ENCODE assay signal across 1 cellular context in the genomic region with DNA sequence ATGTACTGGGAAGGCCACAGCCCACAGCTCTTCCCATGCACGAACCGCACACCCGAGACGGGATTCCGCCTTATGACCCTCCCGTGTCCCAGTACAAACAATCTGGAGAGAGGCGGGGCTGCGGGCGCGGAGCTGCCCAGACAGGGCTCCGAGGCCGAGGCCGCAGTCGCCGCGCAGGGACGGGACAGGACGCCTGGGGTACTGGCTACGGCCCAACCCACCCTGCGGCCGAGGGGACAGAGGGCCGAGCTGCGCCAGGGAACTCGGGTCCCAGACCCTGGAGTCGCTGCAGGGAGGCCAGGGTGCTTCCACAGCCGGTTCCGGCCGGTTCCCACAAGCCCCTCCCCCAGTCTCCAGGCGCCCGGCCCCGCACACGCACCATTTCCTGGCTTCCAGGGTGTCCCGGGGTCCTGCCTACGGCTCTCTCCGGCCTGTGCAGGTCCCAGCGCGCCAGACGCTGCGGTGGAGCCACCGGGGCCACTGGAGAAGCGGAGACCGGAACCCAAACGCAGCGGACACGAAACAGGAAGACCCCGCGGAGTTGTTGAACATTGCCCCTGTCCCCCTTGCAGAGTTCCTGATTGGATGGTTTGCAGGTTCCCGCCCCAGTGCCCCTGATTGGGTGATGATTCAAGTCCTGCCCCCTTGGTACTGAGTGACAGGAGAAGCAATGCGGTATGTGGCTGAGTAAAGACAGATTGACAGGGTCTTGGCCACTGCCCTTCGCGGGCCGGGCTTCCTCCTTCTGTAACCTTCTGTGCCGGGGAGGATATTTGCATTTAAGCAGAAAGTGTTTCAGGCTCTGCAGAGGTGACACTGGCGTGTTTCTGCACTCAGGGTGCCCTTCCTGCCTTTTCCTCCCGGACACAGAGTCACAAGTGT.
TF ChIP-seq lines count a peak whose summit lies in the region.

TSS of gene ZNF564 (minus strand) at position 532 of the 882 bp plus-strand sequence. CDS start at position 382, 150 bp downstream.

TF ChIP-seq in HEK293, 187 proteins besides CTCF, POLR2A, EP300 and RAD21 (continued from another document):
- TF ChIP-seq ZNF18 (tag by site-specific recombination; IDR thresholded peaks at IDR 0.05) (no peak), ZNF571 (tag by site-specific recombination; IDR thresholded peaks at IDR 0.05) (no peak), ZNF501 (tag by site-specific recombination; IDR thresholded peaks at IDR 0.05) (peak; percentile 80), ZNF174 (tag by site-specific recombination; IDR thresholded peaks at IDR 0.05) (no peak), ZNF335 (tag by site-specific recombination; conservative IDR thresholded peaks at IDR 0.05) (peak; percentile 93), GFI1B (tag by site-specific recombination; IDR thresholded peaks at IDR 0.05) (peak; percentile 16; the same call in 1 of the 2 replicates), ZBTB48 (tag by site-specific recombination; IDR thresholded peaks at IDR 0.05) (peak; percentile 93), SP2 (tag by site-specific recombination; IDR thresholded peaks at IDR 0.05) (peak; percentile 96), ZNF791 (tag by site-specific recombination; IDR thresholded peaks at IDR 0.05) (no peak), INSM2 (tag by site-specific recombination; IDR thresholded peaks at IDR 0.05) (0 out of 2 replicates have a peak, but pooled peaks have one; percentile 62), GLIS2 (tag by site-specific recombination; IDR thresholded peaks at IDR 0.05) (peak; percentile 94), ZBTB7A (tag by site-specific recombination; IDR thresholded peaks at IDR 0.05; ENCODE audit: low read depth) (peak; percentile 97), KLF7 (tag by site-specific recombination; IDR thresholded peaks at IDR 0.05; ENCODE audit: borderline replicate concordance) (peak; percentile 16; the same call in 1 of the 2 replicates), YY2 (tag by site-specific recombination; IDR thresholded peaks at IDR 0.05) (0 out of 2 replicates have a peak, but pooled peaks have one; percentile 27), SP3 (tag by site-specific recombination; IDR thresholded peaks at IDR 0.05) (peak; percentile 91), ZNF266 (tag by site-specific recombination; IDR thresholded peaks at IDR 0.05; ENCODE audit: low read depth) (no peak), SP7 (tag by site-specific recombination; IDR thresholded peaks at IDR 0.05) (no peak; the same call in none of the 2 replicates), BCL11B (tag by site-specific recombination; IDR thresholded peaks at IDR 0.05; ENCODE audit: low read depth) (no peak), ZNF585B (tag by site-specific recombination; IDR thresholded peaks at IDR 0.05) (no peak)
- TF ChIP-seq, protein P1, sequence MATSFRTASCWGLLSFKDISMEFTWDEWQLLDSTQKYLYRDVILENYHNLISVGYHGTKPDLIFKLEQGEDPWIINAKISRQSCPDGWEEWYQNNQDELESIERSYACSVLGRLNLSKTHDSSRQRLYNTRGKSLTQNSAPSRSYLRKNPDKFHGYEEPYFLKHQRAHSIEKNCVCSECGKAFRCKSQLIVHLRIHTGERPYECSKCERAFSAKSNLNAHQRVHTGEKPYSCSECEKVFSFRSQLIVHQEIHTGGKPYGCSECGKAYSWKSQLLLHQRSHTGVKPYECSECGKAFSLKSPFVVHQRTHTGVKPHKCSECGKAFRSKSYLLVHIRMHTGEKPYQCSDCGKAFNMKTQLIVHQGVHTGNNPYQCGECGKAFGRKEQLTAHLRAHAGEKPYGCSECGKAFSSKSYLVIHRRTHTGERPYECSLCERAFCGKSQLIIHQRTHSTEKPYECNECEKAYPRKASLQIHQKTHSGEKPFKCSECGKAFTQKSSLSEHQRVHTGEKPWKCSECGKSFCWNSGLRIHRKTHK (tag by site-specific recombination; IDR thresholded peaks at IDR 0.05) = no peak
- TF ChIP-seq, protein P2, sequence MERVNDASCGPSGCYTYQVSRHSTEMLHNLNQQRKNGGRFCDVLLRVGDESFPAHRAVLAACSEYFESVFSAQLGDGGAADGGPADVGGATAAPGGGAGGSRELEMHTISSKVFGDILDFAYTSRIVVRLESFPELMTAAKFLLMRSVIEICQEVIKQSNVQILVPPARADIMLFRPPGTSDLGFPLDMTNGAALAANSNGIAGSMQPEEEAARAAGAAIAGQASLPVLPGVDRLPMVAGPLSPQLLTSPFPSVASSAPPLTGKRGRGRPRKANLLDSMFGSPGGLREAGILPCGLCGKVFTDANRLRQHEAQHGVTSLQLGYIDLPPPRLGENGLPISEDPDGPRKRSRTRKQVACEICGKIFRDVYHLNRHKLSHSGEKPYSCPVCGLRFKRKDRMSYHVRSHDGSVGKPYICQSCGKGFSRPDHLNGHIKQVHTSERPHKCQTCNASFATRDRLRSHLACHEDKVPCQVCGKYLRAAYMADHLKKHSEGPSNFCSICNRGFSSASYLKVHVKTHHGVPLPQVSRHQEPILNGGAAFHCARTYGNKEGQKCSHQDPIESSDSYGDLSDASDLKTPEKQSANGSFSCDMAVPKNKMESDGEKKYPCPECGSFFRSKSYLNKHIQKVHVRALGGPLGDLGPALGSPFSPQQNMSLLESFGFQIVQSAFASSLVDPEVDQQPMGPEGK (tag by site-specific recombination; IDR thresholded peaks at IDR 0.05) = peak; percentile 95
- TF ChIP-seq, protein P3, sequence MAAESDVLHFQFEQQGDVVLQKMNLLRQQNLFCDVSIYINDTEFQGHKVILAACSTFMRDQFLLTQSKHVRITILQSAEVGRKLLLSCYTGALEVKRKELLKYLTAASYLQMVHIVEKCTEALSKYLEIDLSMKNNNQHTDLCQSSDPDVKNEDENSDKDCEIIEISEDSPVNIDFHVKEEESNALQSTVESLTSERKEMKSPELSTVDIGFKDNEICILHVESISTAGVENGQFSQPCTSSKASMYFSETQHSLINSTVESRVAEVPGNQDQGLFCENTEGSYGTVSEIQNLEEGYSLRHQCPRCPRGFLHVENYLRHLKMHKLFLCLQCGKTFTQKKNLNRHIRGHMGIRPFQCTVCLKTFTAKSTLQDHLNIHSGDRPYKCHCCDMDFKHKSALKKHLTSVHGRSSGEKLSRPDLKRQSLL (tag by site-specific recombination; IDR thresholded peaks at IDR 0.05) = peak; percentile 73
- TF ChIP-seq, protein P4, sequence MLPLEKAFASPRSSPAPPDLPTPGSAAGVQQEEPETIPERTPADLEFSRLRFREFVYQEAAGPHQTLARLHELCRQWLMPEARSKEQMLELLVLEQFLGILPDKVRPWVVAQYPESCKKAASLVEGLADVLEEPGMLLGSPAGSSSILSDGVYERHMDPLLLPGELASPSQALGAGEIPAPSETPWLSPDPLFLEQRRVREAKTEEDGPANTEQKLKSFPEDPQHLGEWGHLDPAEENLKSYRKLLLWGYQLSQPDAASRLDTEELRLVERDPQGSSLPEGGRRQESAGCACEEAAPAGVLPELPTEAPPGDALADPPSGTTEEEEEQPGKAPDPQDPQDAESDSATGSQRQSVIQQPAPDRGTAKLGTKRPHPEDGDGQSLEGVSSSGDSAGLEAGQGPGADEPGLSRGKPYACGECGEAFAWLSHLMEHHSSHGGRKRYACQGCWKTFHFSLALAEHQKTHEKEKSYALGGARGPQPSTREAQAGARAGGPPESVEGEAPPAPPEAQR (tag by site-specific recombination; IDR thresholded peaks at IDR 0.05) = no peak
- TF ChIP-seq, protein P5, sequence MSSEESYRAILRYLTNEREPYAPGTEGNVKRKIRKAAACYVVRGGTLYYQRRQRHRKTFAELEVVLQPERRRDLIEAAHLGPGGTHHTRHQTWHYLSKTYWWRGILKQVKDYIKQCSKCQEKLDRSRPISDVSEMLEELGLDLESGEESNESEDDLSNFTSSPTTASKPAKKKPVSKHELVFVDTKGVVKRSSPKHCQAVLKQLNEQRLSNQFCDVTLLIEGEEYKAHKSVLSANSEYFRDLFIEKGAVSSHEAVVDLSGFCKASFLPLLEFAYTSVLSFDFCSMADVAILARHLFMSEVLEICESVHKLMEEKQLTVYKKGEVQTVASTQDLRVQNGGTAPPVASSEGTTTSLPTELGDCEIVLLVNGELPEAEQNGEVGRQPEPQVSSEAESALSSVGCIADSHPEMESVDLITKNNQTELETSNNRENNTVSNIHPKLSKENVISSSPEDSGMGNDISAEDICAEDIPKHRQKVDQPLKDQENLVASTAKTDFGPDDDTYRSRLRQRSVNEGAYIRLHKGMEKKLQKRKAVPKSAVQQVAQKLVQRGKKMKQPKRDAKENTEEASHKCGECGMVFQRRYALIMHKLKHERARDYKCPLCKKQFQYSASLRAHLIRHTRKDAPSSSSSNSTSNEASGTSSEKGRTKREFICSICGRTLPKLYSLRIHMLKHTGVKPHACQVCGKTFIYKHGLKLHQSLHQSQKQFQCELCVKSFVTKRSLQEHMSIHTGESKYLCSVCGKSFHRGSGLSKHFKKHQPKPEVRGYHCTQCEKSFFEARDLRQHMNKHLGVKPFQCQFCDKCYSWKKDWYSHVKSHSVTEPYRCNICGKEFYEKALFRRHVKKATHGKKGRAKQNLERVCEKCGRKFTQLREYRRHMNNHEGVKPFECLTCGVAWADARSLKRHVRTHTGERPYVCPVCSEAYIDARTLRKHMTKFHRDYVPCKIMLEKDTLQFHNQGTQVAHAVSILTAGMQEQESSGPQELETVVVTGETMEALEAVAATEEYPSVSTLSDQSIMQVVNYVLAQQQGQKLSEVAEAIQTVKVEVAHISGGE (tag by site-specific recombination; conservative IDR thresholded peaks at IDR 0.05; ENCODE audit: low read depth) = peak; percentile 99
TF ChIP-seq in HEK293: peak in this region for 70.
